ENCODE assay signal across 13 cellular contexts in genomic region chr20:49985617-49986016, GRCh38. TPM values are rescaled to one million over a fixed set of nuclear protein-coding genes. Genes with fewer than 3 reads are reported as not detected.
A peak's percentile ranks its signal among the peaks of the same experiment; 100 is the strongest.
DNase-seq lines count a peak whose midpoint lies in the region; ATAC-seq and TF ChIP-seq lines count a peak whose summit lies in the region.
"Had no signal": no experiment of that assay in that cellular context is flagged by ENCODE, and none has a peak within 500 bp of the region (broad histone marks: within the 10 kb centered on the region; RNA-seq: fewer than 3 reads in every experiment).

No MANE protein-coding gene starts in this region.

- H4K20me1 ChIP-seq in BLaER1, result peaks cover 33% of the 10 kb centered on the region; the same call in 1 of the 2 replicates

- H3K27ac ChIP-seq in BLaER1 (peak overlapping the region; percentile 41; the same call in 1 of the 2 replicates), SJSA1 (no peak overlapping the region), RWPE1 (no peak overlapping the region)

- H3K4me3 ChIP-seq in BLaER1, result peak overlapping the region; percentile 78
- H3K4me3 ChIP-seq in SJSA1, result peak overlapping the region; percentile 88
- peak overlapping the region; percentile 93 to 94 for H3K4me3 ChIP-seq in foreskin fibroblast (ENCODE audit: low read depth in 1 of 2, low read length in 2 of 2)
- peak overlapping the region; percentile 79 for H3K4me3 ChIP-seq in skeletal muscle cell (ENCODE audit: low read depth, low read length)

- no peak for ATAC-seq in esophagus mucosa
- ATAC-seq: natural killer cell treated with Interleukin-12 subunit alpha and Interleukin-12 subunit beta and Interleukin-15 and Interleukin-18, amount 100 ng/mL, for 72 hours; T-helper 17 cell had no signal

- no peak overlapping the region for H3K9ac ChIP-seq in BLaER1

- H3K4me1 ChIP-seq in BLaER1, result peaks cover 88% of the 10 kb centered on the region
- peaks cover 72% of the 10 kb centered on the region for H3K4me1 ChIP-seq in SJSA1 (replicated peaks)

- POLR2A ChIA-PET in RWPE1 (lab: Yijun Ruan, JAX; ENCODE audit: low non-redundant PET), result no interaction called here

- H3K27me3 ChIP-seq in BLaER1 (no peaks in the 10 kb centered on the region), SJSA1 (replicated peaks) (no peaks in the 10 kb centered on the region)

- H3K4me2 ChIP-seq in BLaER1, result peak overlapping the region; percentile 97

- H3K9me3 ChIP-seq in BLaER1 (no peaks in the 10 kb centered on the region), SJSA1 (replicated peaks) (peaks cover 3% of the 10 kb centered on the region; the same call in 1 of the 2 replicates)

- CTCF ChIA-PET in RWPE1 (lab: Yijun Ruan, JAX), result interaction anchor here (1.3 to 7.6 kb wide), 3 partner anchors 85 to 100 kb away, joined by 6 to 416 read pairs (median 48); no protein-coding TSS in a partner anchor

- DNase-seq in SJSA1 (ENCODE audit: low read depth in 1 of 2, low spot score in 2 of 2) (no peak), foreskin fibroblast (no peak), skeletal muscle cell (ENCODE audit: low read depth) (no peak), RWPE1 (ENCODE audit: low spot score) (no peak), KG1 (lab: John Stamatoyannopoulos, UW) (no peak), NCI-H446 (lab: John Stamatoyannopoulos, UW) (no peak)
- DNase-seq: activated CD4-positive, alpha-beta T cell treated with anti-CD3 and anti-CD28 coated beads, Interleukin-2, amount 50 U/mL, for 48 hours; activated gamma-delta T cell treated with Interleukin-2 at 50 U/mL for 16 hours; NCI-H1930; T-helper 17 cell had no signal

- H3K36me3 ChIP-seq in BLaER1 (peaks cover 36% of the 10 kb centered on the region), SJSA1 (peaks cover 70% of the 10 kb centered on the region)

- TF ChIP-seq CTCF in foreskin fibroblast (IDR thresholded peaks at IDR 0.05; ENCODE audit: low read depth, low read length), result no peak
- TF ChIP-seq CTCF in RWPE1 (conservative IDR thresholded peaks at IDR 0.05; ENCODE audit: low read depth), result no peak

RNA-seq across cellular contexts. Expression of gene SNAI1, which starts 2.8 kb away (rescaled TPM):
- 11.4 and 24.2 TPM in 2 replicates for total RNA-seq in SJSA1 (2014; rRNA removed; shearing (Covaris generic))
- total RNA-seq in esophagus mucosa, result 0.36 TPM

RNA-seq across cellular contexts. Expression of gene RNF114, which starts 49.4 kb away (rescaled TPM):
- total RNA-seq in SJSA1 (2014; rRNA removed; shearing (Covaris generic)), result 168 and 175 TPM in 2 replicates
- total RNA-seq in esophagus mucosa, result 36.1 TPM
